In the genomic region with DNA sequence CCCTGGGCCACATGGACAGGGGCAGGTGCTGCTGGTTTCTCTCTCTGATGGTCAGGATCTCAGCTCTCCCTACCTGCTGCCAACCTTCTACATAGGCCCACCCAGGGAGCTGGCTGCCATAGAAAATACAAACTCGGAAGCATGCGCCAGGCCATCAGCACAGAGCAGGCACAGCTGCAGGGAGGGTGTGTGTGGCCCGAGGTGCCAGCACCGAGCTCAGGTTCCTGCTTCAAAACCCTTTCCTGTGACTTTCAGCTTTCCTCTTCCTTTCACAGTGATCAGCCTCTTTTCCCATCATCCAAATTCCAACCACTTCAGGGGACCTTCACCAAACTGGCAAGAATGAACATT, we compare ENCODE assay signal across 22 cellular contexts.
A peak's percentile ranks its signal among the peaks of the same experiment; 100 is the strongest.
DNase-seq lines count a peak whose midpoint lies in the region; ATAC-seq, FAIRE-seq and TF ChIP-seq lines count a peak whose summit lies in the region.
"Had no signal": no experiment of that assay in that cellular context is flagged by ENCODE, and none has a peak within 500 bp of the region (broad histone marks: within the 10 kb centered on the region; RNA-seq: fewer than 3 reads in every experiment).

No MANE protein-coding gene starts in this region.

- H3K4me1 Mint-ChIP-seq in activated naive CD8-positive, alpha-beta T cell treated with anti-CD3 and anti-CD28 coated beads, Interleukin-2, amount 10 ng/mL, durations not matched to agents 7 days and 5 days, result peaks cover 53% of the 10 kb centered on the region
- peaks cover 46% of the 10 kb centered on the region for H3K4me1 Mint-ChIP-seq in activated naive CD8-positive, alpha-beta T cell treated with anti-CD3 and anti-CD28 coated beads for 36 hours

- H3K4me1 ChIP-seq in H1 (replicated peaks in 1 of 4; ENCODE audit: control insufficient read depth in 3 of 4, insufficient read depth in 4 of 4, low read length in 3 of 4) (no peaks in the 10 kb centered on the region), lower lobe of right lung (peaks cover 24% of the 10 kb centered on the region)
- H3K4me1 ChIP-seq: psoas muscle had no signal

- H3K23me2 ChIP-seq in H1 (ENCODE audit: low read depth, low read length), result no peaks in the 10 kb centered on the region

- H3K9ac ChIP-seq in H1 (replicated peaks in 1 of 4; ENCODE audit: extremely low read depth in 1 of 4, low read depth in 3 of 4, low read length in 3 of 4), result no peak overlapping the region

- H3K79me2 ChIP-seq in H1 (ENCODE audit: control insufficient read depth in 1 of 2, insufficient read depth in 2 of 2, low read length in 2 of 2), result no peaks in the 10 kb centered on the region

- no peak overlapping the region for H3K4me2 ChIP-seq in H1 (ENCODE audit: insufficient read depth in 1 of 2, low read depth in 2 of 2, low read length in 2 of 2)

- H4K91ac ChIP-seq in H1 (replicated peaks; ENCODE audit: insufficient read length, low read length), result no peak overlapping the region

- H2BK20ac ChIP-seq in H1 (ENCODE audit: low read length), result no peak overlapping the region

- H3K27ac ChIP-seq in H1 (ENCODE audit: low read depth, low read length) (no peak overlapping the region), lower lobe of right lung (no peak overlapping the region)
- H3K27ac ChIP-seq: adrenal gland, esophagus muscularis mucosa, gastrocnemius medialis, psoas muscle had no signal

- H3K4me3 ChIP-seq in H1 (ENCODE audit: extremely low read depth in 1 of 4, insufficient read depth in 2 of 4, low read depth in 3 of 4, low read length in 4 of 4) (no peak overlapping the region), lower lobe of right lung (no peak overlapping the region)
- H3K4me3 ChIP-seq: adrenal gland, esophagus muscularis mucosa, gastrocnemius medialis, psoas muscle had no signal

- no peak overlapping the region for H2BK120ac ChIP-seq in H1 (replicated peaks; ENCODE audit: low read depth, low read length)

- H3K56ac ChIP-seq in H1 (replicated peaks; ENCODE audit: insufficient read length, low read depth, low read length), result no peak overlapping the region

- H3K27me3 ChIP-seq in H1 (replicated peaks in 1 of 4; ENCODE audit: control insufficient read depth in 3 of 4, extremely low read depth in 1 of 4, insufficient read depth in 3 of 4, low read length in 3 of 4) (no peaks in the 10 kb centered on the region), lower lobe of right lung (ENCODE audit: low read depth) (no peaks in the 10 kb centered on the region)
- H3K27me3 ChIP-seq: adrenal gland, esophagus muscularis mucosa, gastrocnemius medialis had no signal

- intact Hi-C loops in lower lobe of right lung (cut with DNase I), result no loop called here

- no peaks in the 10 kb centered on the region for H3K9me3 Mint-ChIP-seq in activated naive CD8-positive, alpha-beta T cell treated with anti-CD3 and anti-CD28 coated beads, Interleukin-2, amount 10 ng/mL, durations not matched to agents 7 days and 5 days
- H3K9me3 Mint-ChIP-seq in activated naive CD8-positive, alpha-beta T cell treated with anti-CD3 and anti-CD28 coated beads for 36 hours, result no peaks in the 10 kb centered on the region
- H3K9me3 Mint-ChIP-seq: HFFc6, neural crest cell had no signal

- H3K18ac ChIP-seq in H1 (ENCODE audit: extremely low read depth, low read length), result no peak overlapping the region

- POLR2A ChIA-PET in activated naive CD8-positive, alpha-beta T cell treated with anti-CD3 and anti-CD28 coated beads, Interleukin-2, amount 10 ng/mL, durations not matched to agents 7 days and 5 days (lab: Charles Lee), result interaction anchor here (1.1 kb wide), 1 partner anchor 130 kb away, joined by 3 read pairs; no protein-coding TSS in a partner anchor
- POLR2A ChIA-PET in H1 (lab: Charles Lee; ENCODE audit: partially characterized antibody), result interaction anchor here (1.0 to 1.1 kb wide), 2 partner anchors 18 to 133 kb away, joined by 3 to 4 read pairs; partner anchors contain the start of gene ID2

- peak overlapping the region; percentile 28 for H3K27ac Mint-ChIP-seq in activated naive CD8-positive, alpha-beta T cell treated with anti-CD3 and anti-CD28 coated beads, Interleukin-2, amount 10 ng/mL, durations not matched to agents 7 days and 5 days
- H3K27ac Mint-ChIP-seq in activated naive CD8-positive, alpha-beta T cell treated with anti-CD3 and anti-CD28 coated beads for 36 hours, result no peak overlapping the region
- H3K27ac Mint-ChIP-seq: HFFc6 had no signal

- FAIRE-seq in H1 (lab: Jason Lieb, UNC), result no peak
- FAIRE-seq: colon had no signal

- H3K14ac ChIP-seq in H1 (ENCODE audit: insufficient read length), result no peak overlapping the region

- no peaks in the 10 kb centered on the region for H4K20me1 ChIP-seq in H1 (replicated peaks in 1 of 2; ENCODE audit: control insufficient read depth in 1 of 2, insufficient read depth in 2 of 2, low read length in 2 of 2)

- peaks cover 1% of the 10 kb centered on the region for H3K36me3 Mint-ChIP-seq in activated naive CD8-positive, alpha-beta T cell treated with anti-CD3 and anti-CD28 coated beads, Interleukin-2, amount 10 ng/mL, durations not matched to agents 7 days and 5 days
- H3K36me3 Mint-ChIP-seq in activated naive CD8-positive, alpha-beta T cell treated with anti-CD3 and anti-CD28 coated beads for 36 hours, result no peaks in the 10 kb centered on the region

- TF ChIP-seq POLR2A in H1 (IDR thresholded peaks at IDR 0.05; ENCODE audit: control extremely low read depth in 1 of 2, low read depth in 2 of 2, low read length in 2 of 2), result no peak

- H3K9me3 ChIP-seq in H1 (ENCODE audit: insufficient read depth in 2 of 2, low read depth in 1 of 2, low read length in 1 of 2) (no peaks in the 10 kb centered on the region), lower lobe of right lung (no peaks in the 10 kb centered on the region)
- H3K9me3 ChIP-seq: adrenal gland, esophagus muscularis mucosa, gastrocnemius medialis, psoas muscle had no signal

- H2BK5ac ChIP-seq in H1 (ENCODE audit: low read depth, low read length), result peak overlapping the region; percentile 9; the same call in 1 of the 2 replicates

- H3K23ac ChIP-seq in H1 (ENCODE audit: insufficient read length), result no peak overlapping the region

- H3K36me3 ChIP-seq in H1 (ENCODE audit: control insufficient read depth in 2 of 4, insufficient read depth in 4 of 4, low read length in 3 of 4), result no peaks in the 10 kb centered on the region
- no peaks in the 10 kb centered on the region for H3K36me3 ChIP-seq in lower lobe of right lung
- H3K36me3 ChIP-seq: adrenal gland, esophagus muscularis mucosa, gastrocnemius medialis had no signal

- no peak overlapping the region for H3K4ac ChIP-seq in H1 (replicated peaks; ENCODE audit: insufficient read length, low read depth, low read length)

- CTCF ChIA-PET in H1 (lab: Charles Lee; ENCODE audit: partially characterized antibody), result interaction anchor here (0.9 to 1.6 kb wide), 4 partner anchors 8 to 95 kb away, joined by 3 to 9 read pairs (median 3); no protein-coding TSS in a partner anchor

- TF ChIP-seq CTCF in H1 (IDR thresholded peaks at IDR 0.05; ENCODE audit: control extremely low read depth in 1 of 3, insufficient read depth in 1 of 3, low read depth in 1 of 3, low read length in 3 of 3), result no peak
- TF ChIP-seq CTCF in lower lobe of right lung (IDR thresholded peaks at IDR 0.05), result no peak

- ATAC-seq in activated naive CD8-positive, alpha-beta T cell treated with anti-CD3 and anti-CD28 coated beads, Interleukin-2, amount 10 ng/mL, durations not matched to agents 7 days and 5 days (ENCODE audit: low read depth), result no peak
- ATAC-seq in HG03095 (IDR thresholded peaks at IDR 0.05; ENCODE audit: unreplicated experiment), result no peak
- ATAC-seq in lower lobe of right lung, result no peak
- no peak for ATAC-seq in GM19328 (IDR thresholded peaks at IDR 0.05; ENCODE audit: unreplicated experiment)
- ATAC-seq: gastrocnemius medialis, left ventricle myocardium superior, psoas muscle had no signal

- H2AFZ ChIP-seq in H1 (ENCODE audit: low read length), result no peak overlapping the region

- no peak overlapping the region for H2BK15ac ChIP-seq in H1 (ENCODE audit: low read length)

- H3K79me1 ChIP-seq in H1 (ENCODE audit: low read depth, low read length), result no peaks in the 10 kb centered on the region; the same call in 1 of the 2 replicates

- no peak overlapping the region for H2BK12ac ChIP-seq in H1 (ENCODE audit: low read depth, low read length)

- no peak overlapping the region for H3K4me3 Mint-ChIP-seq in activated naive CD8-positive, alpha-beta T cell treated with anti-CD3 and anti-CD28 coated beads, Interleukin-2, amount 10 ng/mL, durations not matched to agents 7 days and 5 days
- no peak overlapping the region for H3K4me3 Mint-ChIP-seq in activated naive CD8-positive, alpha-beta T cell treated with anti-CD3 and anti-CD28 coated beads for 36 hours
- H3K4me3 Mint-ChIP-seq: HFFc6, neural crest cell had no signal

- no peaks in the 10 kb centered on the region for H3K27me3 Mint-ChIP-seq in activated naive CD8-positive, alpha-beta T cell treated with anti-CD3 and anti-CD28 coated beads, Interleukin-2, amount 10 ng/mL, durations not matched to agents 7 days and 5 days
- H3K27me3 Mint-ChIP-seq in activated naive CD8-positive, alpha-beta T cell treated with anti-CD3 and anti-CD28 coated beads for 36 hours, result peaks cover 4% of the 10 kb centered on the region

- no peak overlapping the region for H4K5ac ChIP-seq in H1 (ENCODE audit: insufficient read length, low read depth, low read length)

- H4K8ac ChIP-seq in H1 (ENCODE audit: extremely low read depth, insufficient read depth, low read length), result no peak overlapping the region

- no peak for TF ChIP-seq RAD21 in H1 (IDR thresholded peaks at IDR 0.05 in 1 of 2, conservative IDR thresholded peaks at IDR 0.05 in 1 of 2; ENCODE audit: low read depth in 2 of 2, low read length in 2 of 2)

- WGBS in H1 (ENCODE audit: extremely low coverage in 1 of 2, insufficient coverage in 1 of 2, insufficient read length in 1 of 2, insufficient replicate concordance in 2 of 2, low coverage in 1 of 2, low lambda C conversion rate in 2 of 2, missing lambda C conversion rate in 1 of 2), 2 experiments, result 86% methylated on average over 4 of the region's 4 CpGs; no CpG with 5 or more reads in 1 of the 2 experiments

- TF ChIP-seq EP300 in H1 (IDR thresholded peaks at IDR 0.05; ENCODE audit: borderline replicate concordance in 1 of 2, low read depth in 2 of 2, low read length in 2 of 2), result no peak

- no peak overlapping the region for H2AK5ac ChIP-seq in H1 (ENCODE audit: low read depth, low read length)

- no peak for DNase-seq in activated naive CD8-positive, alpha-beta T cell treated with anti-CD3 and anti-CD28 coated beads, Interleukin-2, amount 10 ng/mL, durations not matched to agents 7 days and 5 days
- DNase-seq in activated naive CD8-positive, alpha-beta T cell treated with anti-CD3 and anti-CD28 coated beads for 36 hours, result no peak
- DNase-seq in NCI-H69 (lab: John Stamatoyannopoulos, UW) (peak; percentile 44), H1 (ENCODE audit: low read depth in 1 of 2, low spot score in 2 of 2) (no peak), lower lobe of right lung (no peak)
- DNase-seq: activated effector memory CD4-positive, alpha-beta T cell treated with Interleukin-2 at 50 U/mL for 16 hours; HFFc6; hippocampal formation; KBM-7; left ventricle myocardium superior; MM.1S; NCI-H1930; NCI-H524; OCI-M1 had no signal

TF ChIP-seq in H1, 55 proteins besides CTCF, POLR2A, EP300 and RAD21 (continues in another document):
- no peak for TF ChIP-seq KDM5A (IDR thresholded peaks at IDR 0.05; ENCODE audit: low read length)
- TF ChIP-seq FOSL1 (IDR thresholded peaks at IDR 0.05; ENCODE audit: insufficient read depth, low read depth, low read length), result no peak
